In the genomic region with DNA sequence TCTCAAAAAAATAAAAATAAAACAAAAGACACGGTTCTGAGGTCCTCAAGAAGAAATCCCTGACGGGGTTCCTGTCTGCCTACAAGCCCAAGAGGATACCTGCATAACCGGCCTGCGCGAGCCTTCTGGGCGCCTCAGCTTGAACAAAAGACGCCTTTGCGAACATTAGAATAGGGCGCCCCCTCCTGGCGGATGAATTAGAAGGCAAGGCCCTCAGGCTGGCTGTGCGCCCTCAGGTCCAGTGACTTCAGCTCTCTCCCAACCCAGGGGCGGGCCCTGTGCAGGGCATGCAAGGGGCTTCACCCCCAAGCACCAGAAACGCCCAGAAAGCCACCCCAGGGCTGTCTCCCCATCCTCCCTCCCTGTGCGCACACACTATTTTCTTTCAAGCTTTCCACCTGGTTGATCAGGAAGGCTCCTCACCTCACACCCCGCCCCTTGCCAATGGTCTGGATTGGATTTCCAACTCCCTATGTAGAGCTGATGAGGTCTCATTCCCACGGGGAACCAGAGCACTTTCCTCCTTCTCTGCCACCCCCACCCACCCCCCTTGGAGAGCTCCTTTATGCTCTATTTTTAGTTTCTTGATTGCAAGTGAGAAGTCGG, we compare ENCODE assay signal across 8 cellular contexts.
A peak's percentile ranks its signal among the peaks of the same experiment; 100 is the strongest.
DNase-seq lines count a peak whose midpoint lies in the region; ATAC-seq and TF ChIP-seq lines count a peak whose summit lies in the region.

No MANE protein-coding gene starts in this region.

- H3K9me3 ChIP-seq in mucosa of descending colon = no peaks in the 10 kb centered on the region

- no peak for ATAC-seq in activated CD4-positive, CD25-positive, alpha-beta regulatory T cell treated with anti-CD3 and anti-CD28 coated beads, Interleukin-2, amount 50 U/mL, for 24 hours
- ATAC-seq in mucosa of descending colon (peak; percentile 89), HG02623 (IDR thresholded peaks at IDR 0.05; ENCODE audit: unreplicated experiment) (no peak)

- H3K27ac ChIP-seq in epithelial cell of prostate = no peak overlapping the region

- no peaks in the 10 kb centered on the region for H3K9me3 Mint-ChIP-seq in T-helper 2 cell treated with Interferon-gamma antibody and Interleukin-4, amounts not matched to agents 5 μg/mL and 100 μg/mL, for 36 hours
- no peaks in the 10 kb centered on the region for H3K9me3 Mint-ChIP-seq in type B pancreatic cell

- H3K27ac Mint-ChIP-seq in T-helper 2 cell treated with Interferon-gamma antibody and Interleukin-4, amounts not matched to agents 5 μg/mL and 100 μg/mL, for 36 hours = no peak overlapping the region
- H3K27ac Mint-ChIP-seq in type B pancreatic cell = no peak overlapping the region

- H3K4me3 Mint-ChIP-seq in T-helper 2 cell treated with Interferon-gamma antibody and Interleukin-4, amounts not matched to agents 5 μg/mL and 100 μg/mL, for 36 hours = no peak overlapping the region
- peak overlapping the region; percentile 49 for H3K4me3 Mint-ChIP-seq in type B pancreatic cell

- intact Hi-C loops in mucosa of descending colon (cut with DNase I, micrococcal nuclease) = loop anchor here (2.0 to 10.0 kb wide), 2 partner anchors 45 to 145 kb away; no protein-coding TSS in a partner anchor

- peak; percentile 56 for DNase-seq in activated CD4-positive, CD25-positive, alpha-beta regulatory T cell treated with anti-CD3 and anti-CD28 coated beads, Interleukin-2, amount 50 U/mL, for 72 hours
- DNase-seq in NCI-H1092 (lab: John Stamatoyannopoulos, UW) = peak; percentile 93
- DNase-seq in T-helper 2 cell treated with Interferon-gamma antibody and Interleukin-4, amounts not matched to agents 5 μg/mL and 100 μg/mL, for 36 hours (ENCODE audit: low spot score) = peak; percentile 35
- DNase-seq in epithelial cell of prostate (ENCODE audit: low read depth, low spot score) = peak; percentile 18
- peak; percentile 62 to 94 (median 87) for DNase-seq in mucosa of descending colon
- peak; percentile 85 for DNase-seq in type B pancreatic cell (ENCODE audit: extremely low spot score, unreplicated experiment)

- no peak for TF ChIP-seq CTCF in mucosa of descending colon (IDR thresholded peaks at IDR 0.05)
- peak; percentile 87 for TF ChIP-seq CTCF in type B pancreatic cell (conservative IDR thresholded peaks at IDR 0.05)

- H3K4me1 Mint-ChIP-seq in T-helper 2 cell treated with Interferon-gamma antibody and Interleukin-4, amounts not matched to agents 5 μg/mL and 100 μg/mL, for 36 hours (ENCODE audit: low read depth) = no peaks in the 10 kb centered on the region
- peaks cover 31% of the 10 kb centered on the region for H3K4me1 Mint-ChIP-seq in type B pancreatic cell (ENCODE audit: unreplicated experiment)

- peaks cover 35% of the 10 kb centered on the region for H3K27me3 Mint-ChIP-seq in T-helper 2 cell treated with Interferon-gamma antibody and Interleukin-4, amounts not matched to agents 5 μg/mL and 100 μg/mL, for 36 hours (ENCODE audit: low read depth)
- peaks cover 49% of the 10 kb centered on the region for H3K27me3 Mint-ChIP-seq in type B pancreatic cell

- no peak overlapping the region for H3K4me3 ChIP-seq in mucosa of descending colon

- no peaks in the 10 kb centered on the region for H3K36me3 Mint-ChIP-seq in T-helper 2 cell treated with Interferon-gamma antibody and Interleukin-4, amounts not matched to agents 5 μg/mL and 100 μg/mL, for 36 hours (ENCODE audit: low read depth)
- H3K36me3 Mint-ChIP-seq in type B pancreatic cell = peaks cover 3% of the 10 kb centered on the region

- H3K4me1 ChIP-seq in mucosa of descending colon (ENCODE audit: low read depth) = no peaks in the 10 kb centered on the region

- H3K36me3 ChIP-seq in mucosa of descending colon (ENCODE audit: low read depth) = no peaks in the 10 kb centered on the region

Comparison
In these comparisons a context has a peak if more than half of its experiments do, and no peak if none do; other contexts are left out.
1. DNase-seq: peak in every context shown above with its lines; median percentile 93 in NCI-H1092; 87 in mucosa of descending colon; 85 in type B pancreatic cell; 56 in activated CD4-positive, CD25-positive, alpha-beta regulatory T cell treated with anti-CD3 and anti-CD28 coated beads, Interleukin-2, amount 50 U/mL, for 72 hours; 35 in T-helper 2 cell treated with Interferon-gamma antibody and Interleukin-4, amounts not matched to agents 5 μg/mL and 100 μg/mL, for 36 hours; 18 in epithelial cell of prostate.